In genomic region chr3:106282931-106283330, GRCh38 we compare ENCODE assay signal across 16 cellular contexts.
"Had no signal": no experiment of that assay in that cellular context is flagged by ENCODE, and none has a peak within 500 bp of the region (broad histone marks: within the 10 kb centered on the region; RNA-seq: fewer than 3 reads in every experiment).

No MANE protein-coding gene starts in this region.

- H3K36me3 Mint-ChIP-seq: stimulated activated memory B cell treated with anti-CD40 and anti-IgM and Interleukin-4, amounts not matched to agents 10 μg/mL and 1 μg/mL and 100 μg/mL, for 72 hours had no signal

- H3K27ac Mint-ChIP-seq: dendritic cell treated with granulocyte-macrophage colony-stimulating factor and Interleukin-4, amounts not matched to agents 40 ng/mL and 50 ng/mL, for 4 days; effector memory CD8-positive, alpha-beta T cell; naive thymus-derived CD4-positive, alpha-beta T cell; stimulated activated memory B cell treated with anti-CD40 and anti-IgM and Interleukin-4, amounts not matched to agents 10 μg/mL and 1 μg/mL and 100 μg/mL, for 72 hours; stimulated activated naive CD8-positive, alpha-beta T cell treated with anti-CD3 and anti-CD28 coated beads, Interleukin-15, Interleukin-2, amounts not matched to agents 100 ng/mL and 50 ng/mL, for 24 hours had no signal

- ATAC-seq: effector memory CD8-positive, alpha-beta T cell; foreskin keratinocyte; left cardiac atrium; left ventricle myocardium superior; naive thymus-derived CD4-positive, alpha-beta T cell; stimulated activated memory B cell treated with anti-CD40 and anti-IgM and Interleukin-4, amounts not matched to agents 10 μg/mL and 1 μg/mL and 100 μg/mL, for 72 hours had no signal

- DNase-seq: effector memory CD8-positive, alpha-beta T cell; esophagus squamous epithelium; head of caudate nucleus; kidney; left cardiac atrium; left ventricle myocardium superior; mesenchymal stem cell; naive thymus-derived CD4-positive, alpha-beta T cell; stimulated activated CD4-positive, alpha-beta T cell treated with anti-CD3 and anti-CD28 coated beads, Interleukin-2, amount 100 ng/mL, for 48 hours; tibial artery; upper lobe of left lung; uterus had no signal

- H3K4me1 Mint-ChIP-seq: naive thymus-derived CD4-positive, alpha-beta T cell had no signal

- H3K4me3 Mint-ChIP-seq: dendritic cell treated with granulocyte-macrophage colony-stimulating factor and Interleukin-4, amounts not matched to agents 40 ng/mL and 50 ng/mL, for 4 days; effector memory CD8-positive, alpha-beta T cell; naive thymus-derived CD4-positive, alpha-beta T cell; stimulated activated memory B cell treated with anti-CD40 and anti-IgM and Interleukin-4, amounts not matched to agents 10 μg/mL and 1 μg/mL and 100 μg/mL, for 72 hours; stimulated activated naive CD8-positive, alpha-beta T cell treated with anti-CD3 and anti-CD28 coated beads, Interleukin-15, Interleukin-2, amounts not matched to agents 100 ng/mL and 50 ng/mL, for 24 hours had no signal

- H3K9me3 Mint-ChIP-seq: effector memory CD8-positive, alpha-beta T cell had no signal

- H3K27me3 Mint-ChIP-seq: dendritic cell treated with granulocyte-macrophage colony-stimulating factor and Interleukin-4, amounts not matched to agents 40 ng/mL and 50 ng/mL, for 4 days; naive thymus-derived CD4-positive, alpha-beta T cell; stimulated activated memory B cell treated with anti-CD40 and anti-IgM and Interleukin-4, amounts not matched to agents 10 μg/mL and 1 μg/mL and 100 μg/mL, for 72 hours; stimulated activated naive CD8-positive, alpha-beta T cell treated with anti-CD3 and anti-CD28 coated beads, Interleukin-15, Interleukin-2, amounts not matched to agents 100 ng/mL and 50 ng/mL, for 24 hours had no signal
